In genomic region chr2:31748041-31748440, GRCh38 we compare ENCODE assay signal across 32 cellular contexts.
"Had no signal": no experiment of that assay in that cellular context is flagged by ENCODE, and none has a peak within 500 bp of the region (broad histone marks: within the 10 kb centered on the region; RNA-seq: fewer than 3 reads in every experiment).

No MANE protein-coding gene starts in this region.

- ATAC-seq: activated CD4-positive, CD25-positive, alpha-beta regulatory T cell treated with anti-CD3 and anti-CD28 coated beads, Interleukin-2, amount 50 U/mL, for 24 hours; activated CD8-positive, alpha-beta memory T cell treated with anti-CD3 and anti-CD28 coated beads, Interleukin-2, amount 10 ng/mL, durations not matched to agents 7 days and 5 days; activated CD8-positive, alpha-beta T cell treated with anti-CD3 and anti-CD28 coated beads, Interleukin-2, amount 10 ng/mL, durations not matched to agents 7 days and 5 days; activated naive CD4-positive, alpha-beta T cell treated with anti-CD3 and anti-CD28 coated beads, Interleukin-2, amount 50 U/mL, for 72 hours; activated T-cell treated with anti-CD3 and anti-CD28 coated beads, Interleukin-2, amount 50 U/mL, for 72 hours; heart left ventricle; T-cell had no signal

- H3K36me3 ChIP-seq: ascending aorta, brain microvascular endothelial cell, esophagus squamous epithelium, heart left ventricle, WERI-Rb-1 had no signal

- H3K27me3 Mint-ChIP-seq: activated naive CD4-positive, alpha-beta T cell treated with anti-CD3 and anti-CD28 coated beads, Interleukin-2, amount 10 ng/mL, durations not matched to agents 7 days and 5 days; activated naive CD8-positive, alpha-beta T cell treated with anti-CD3 and anti-CD28 coated beads, Interleukin-2, amount 10 ng/mL, durations not matched to agents 7 days and 5 days; dendritic cell treated with granulocyte-macrophage colony-stimulating factor and Interleukin-4, amounts not matched to agents 40 ng/mL and 50 ng/mL, for 4 days had no signal

- H3K4me1 ChIP-seq: ascending aorta, esophagus squamous epithelium, heart left ventricle had no signal

- H3K36me3 Mint-ChIP-seq: activated CD8-positive, alpha-beta memory T cell treated with anti-CD3 and anti-CD28 coated beads, Interleukin-2, amount 10 ng/mL, durations not matched to agents 7 days and 5 days; activated naive CD4-positive, alpha-beta T cell treated with anti-CD3 and anti-CD28 coated beads, Interleukin-2, amount 10 ng/mL, durations not matched to agents 7 days and 5 days; activated naive CD8-positive, alpha-beta T cell treated with anti-CD3 and anti-CD28 coated beads, Interleukin-2, amount 10 ng/mL, durations not matched to agents 7 days and 5 days had no signal

- H3K4me1 Mint-ChIP-seq: activated B cell treated with CpG ODN at 0.5 μM for 24 hours; activated CD8-positive, alpha-beta memory T cell treated with anti-CD3 and anti-CD28 coated beads, Interleukin-2, amount 10 ng/mL, durations not matched to agents 7 days and 5 days; activated naive CD4-positive, alpha-beta T cell treated with anti-CD3 and anti-CD28 coated beads, Interleukin-2, amount 10 ng/mL, durations not matched to agents 7 days and 5 days; activated naive CD8-positive, alpha-beta T cell treated with anti-CD3 and anti-CD28 coated beads, Interleukin-2, amount 10 ng/mL, durations not matched to agents 7 days and 5 days; central memory CD8-positive, alpha-beta T cell; endodermal cell; T-cell had no signal

- H3K4me3 ChIP-seq: ascending aorta, coronary artery, dorsolateral prefrontal cortex, esophagus squamous epithelium, heart left ventricle had no signal

- H3K4me3 Mint-ChIP-seq: activated B cell treated with CpG ODN at 0.5 μM for 24 hours; activated CD8-positive, alpha-beta memory T cell treated with anti-CD3 and anti-CD28 coated beads, Interleukin-2, amount 10 ng/mL, durations not matched to agents 7 days and 5 days; activated CD8-positive, alpha-beta T cell treated with anti-CD3 and anti-CD28 coated beads, Interleukin-2, amount 10 ng/mL, durations not matched to agents 7 days and 5 days; activated naive CD4-positive, alpha-beta T cell treated with anti-CD3 and anti-CD28 coated beads, Interleukin-2, amount 10 ng/mL, durations not matched to agents 7 days and 5 days; activated naive CD8-positive, alpha-beta T cell treated with anti-CD3 and anti-CD28 coated beads, Interleukin-2, amount 10 ng/mL, durations not matched to agents 7 days and 5 days; activated T-cell treated with anti-CD3 and anti-CD28 coated beads, Interleukin-2, amount 50 U/mL, for 72 hours; central memory CD8-positive, alpha-beta T cell; dendritic cell treated with granulocyte-macrophage colony-stimulating factor and Interleukin-4, amounts not matched to agents 40 ng/mL and 50 ng/mL, for 4 days; endodermal cell; T-cell; T-helper 1 cell treated with Interleukin-12 subunit alpha and Interleukin-12 subunit beta and Interleukin-4 antibody, amounts not matched to agents 30 μg/mL and 1 μg/mL, for 36 hours had no signal

- H3K27ac Mint-ChIP-seq: activated B cell treated with CpG ODN at 0.5 μM for 24 hours; activated CD8-positive, alpha-beta memory T cell treated with anti-CD3 and anti-CD28 coated beads, Interleukin-2, amount 10 ng/mL, durations not matched to agents 7 days and 5 days; activated CD8-positive, alpha-beta T cell treated with anti-CD3 and anti-CD28 coated beads, Interleukin-2, amount 10 ng/mL, durations not matched to agents 7 days and 5 days; activated naive CD4-positive, alpha-beta T cell treated with anti-CD3 and anti-CD28 coated beads, Interleukin-2, amount 10 ng/mL, durations not matched to agents 7 days and 5 days; activated naive CD4-positive, alpha-beta T cell treated with anti-CD3 and anti-CD28 coated beads, Interleukin-2, amount 50 U/mL, for 72 hours; activated naive CD8-positive, alpha-beta T cell treated with anti-CD3 and anti-CD28 coated beads, Interleukin-2, amount 10 ng/mL, durations not matched to agents 7 days and 5 days; activated T-cell treated with anti-CD3 and anti-CD28 coated beads, Interleukin-2, amount 50 U/mL, for 72 hours; dendritic cell treated with granulocyte-macrophage colony-stimulating factor and Interleukin-4, amounts not matched to agents 40 ng/mL and 50 ng/mL, for 4 days; endodermal cell; T-cell; T-helper 1 cell treated with Interleukin-12 subunit alpha and Interleukin-12 subunit beta and Interleukin-4 antibody, amounts not matched to agents 30 μg/mL and 1 μg/mL, for 36 hours had no signal

- H3K27me3 ChIP-seq: ascending aorta, brain microvascular endothelial cell, esophagus squamous epithelium, heart left ventricle had no signal

- DNase-seq: activated B cell treated with CpG ODN at 0.5 μM for 24 hours; activated CD4-positive, alpha-beta T cell treated with anti-CD3 and anti-CD28 coated beads for 48 hours; activated CD4-positive, alpha-beta T cell treated with anti-CD3 and anti-CD28 coated beads, Interleukin-2, amount 50 U/mL, for 1 hour; activated CD4-positive, alpha-beta T cell treated with anti-CD3 and anti-CD28 coated beads, Interleukin-2, amount 50 U/mL, for 48 hours; activated CD8-positive, alpha-beta memory T cell treated with anti-CD3 and anti-CD28 coated beads, Interleukin-2, amount 10 ng/mL, durations not matched to agents 7 days and 5 days; activated CD8-positive, alpha-beta memory T cell treated with anti-CD3 and anti-CD28 coated beads, Interleukin-2, amount 50 U/mL, for 4 hours; activated CD8-positive, alpha-beta T cell treated with anti-CD3 and anti-CD28 coated beads, Interleukin-2, amount 10 ng/mL, durations not matched to agents 7 days and 5 days; activated gamma-delta T cell; activated naive CD4-positive, alpha-beta T cell; activated naive CD4-positive, alpha-beta T cell treated with anti-CD3 and anti-CD28 coated beads, Interleukin-2, amount 10 ng/mL, durations not matched to agents 7 days and 5 days; activated naive CD8-positive, alpha-beta T cell treated with anti-CD3 and anti-CD28 coated beads, Interleukin-2, amount 10 ng/mL, durations not matched to agents 7 days and 5 days; activated T-cell treated with anti-CD3 and anti-CD28 coated beads, Interleukin-2, amount 50 U/mL, for 1 hour; activated T-cell treated with anti-CD3 and anti-CD28 coated beads, Interleukin-2, amount 50 U/mL, for 72 hours; brain microvascular endothelial cell; dorsolateral prefrontal cortex; effector memory CD4-positive, alpha-beta T cell; endodermal cell; erythroblast; esophagus squamous epithelium; foreskin fibroblast; glutamatergic neuron; heart left ventricle; T-cell; T-helper 9 cell; WERI-Rb-1 had no signal

- H3K27ac ChIP-seq: ascending aorta, brain microvascular endothelial cell, coronary artery, dorsolateral prefrontal cortex, esophagus squamous epithelium, heart left ventricle, WERI-Rb-1 had no signal
